In the genomic region with DNA sequence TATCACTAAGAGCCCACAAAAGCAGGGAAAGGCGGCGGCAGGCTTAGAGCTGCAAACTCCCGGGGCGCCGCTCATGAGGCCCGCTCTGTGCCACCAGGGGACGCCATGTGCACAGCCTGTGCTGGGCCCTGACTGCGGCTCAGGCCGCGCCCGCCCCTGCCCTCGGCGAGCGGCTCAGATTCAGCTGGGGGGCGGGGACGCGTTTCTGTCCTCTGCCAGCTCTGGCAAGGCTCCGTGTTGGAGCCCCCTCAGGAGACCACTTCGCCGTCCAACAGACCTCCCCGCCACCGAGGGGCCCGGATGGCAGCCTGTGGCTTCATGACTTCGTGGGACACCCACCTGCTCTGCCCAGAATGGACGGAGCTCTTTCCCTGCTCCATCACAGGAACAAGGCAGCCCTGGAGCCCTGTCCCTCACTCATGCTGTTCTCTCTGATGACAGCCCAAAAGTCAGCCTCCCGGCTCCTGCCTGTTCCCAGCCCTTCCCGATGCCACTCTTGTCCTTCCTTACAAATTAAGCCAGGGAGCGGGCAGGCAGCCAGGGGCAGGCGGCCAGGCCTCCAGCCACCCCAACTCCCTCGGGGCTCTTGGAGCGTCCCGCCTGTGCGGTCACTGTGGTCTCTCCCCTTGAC, we compare ENCODE assay signal across 8 cellular contexts.
DNase-seq lines count a peak whose midpoint lies in the region; ATAC-seq and TF ChIP-seq lines count a peak whose summit lies in the region.

No MANE protein-coding gene starts in this region.

- peak; percentile 76 for ATAC-seq in GM18520 (IDR thresholded peaks at IDR 0.05; ENCODE audit: unreplicated experiment)
- peak; percentile 89 for ATAC-seq in HG03095 (IDR thresholded peaks at IDR 0.05; ENCODE audit: unreplicated experiment)
- ATAC-seq in left lung = peak; percentile 100

- DNase-seq in AG04450 (ENCODE audit: low read depth, low spot score) (no peak), NCI-H226 (peak; percentile 57), choroid plexus epithelial cell (ENCODE audit: low read depth) (peak; percentile 74), left lung (peak; percentile 83 to 95)
- DNase-seq in activated CD4-positive, alpha-beta T cell treated with anti-CD3 and anti-CD28 coated beads for 4 hours = peak; percentile 79 to 82
- DNase-seq in stimulated activated CD4-positive, alpha-beta T cell treated with anti-CD3 and anti-CD28 coated beads, Interleukin-4, amount 100 ng/mL, for 1 hour = peak; percentile 87

- TF ChIP-seq CTCF in AG04450 (IDR thresholded peaks at IDR 0.05; ENCODE audit: low read depth, low read length) = peak; percentile 97
- TF ChIP-seq CTCF in choroid plexus epithelial cell (conservative IDR thresholded peaks at IDR 0.05; ENCODE audit: low read depth, low read length) = peak; percentile 89
- peak; percentile 82 to 91 for TF ChIP-seq CTCF in left lung (IDR thresholded peaks at IDR 0.05)

- H3K27ac ChIP-seq in AG04450 (ENCODE audit: low read depth, low read length) (no peak overlapping the region), left lung (no peak overlapping the region)

- peaks cover 0 to 8% of the 10 kb centered on the region in 2 donors for H3K4me1 ChIP-seq in left lung

- H3K36me3 ChIP-seq in left lung = no peaks in the 10 kb centered on the region

- POLR2A ChIA-PET in AG04450 (lab: Yijun Ruan, JAX) = interaction anchor here (0.5 to 1.4 kb wide), 3 partner anchors 19 to 183 kb away, joined by 3 to 17 read pairs (median 5); a partner anchor contains a TSS

- H3K9me3 ChIP-seq in AG04450 (ENCODE audit: control insufficient read depth, insufficient read depth, low read length) = no peaks in the 10 kb centered on the region; the same call in 1 of the 2 replicates
- no peaks in the 10 kb centered on the region for H3K9me3 ChIP-seq in left lung

- peaks cover 5% of the 10 kb centered on the region for H3K27me3 ChIP-seq in AG04450 (ENCODE audit: control insufficient read depth, insufficient read depth, low read length)
- H3K27me3 ChIP-seq in left lung = peaks cover 0 to 20% of the 10 kb centered on the region in 2 donors

- H3K4me3 ChIP-seq in AG04450 (ENCODE audit: low read depth, low read length) (peak overlapping the region; percentile 49), choroid plexus epithelial cell (ENCODE audit: low read depth, low read length) (peak overlapping the region; percentile 25), left lung (peak overlapping the region in 1 of 2 donors; percentile 7)

- intact Hi-C loops in left lung (cut with DNase I) = loop anchor here in 1 of 2 donors (2.0 kb wide), 1 partner anchor 184 kb away; a partner anchor contains a TSS

- CTCF ChIA-PET in AG04450 (lab: Charles Lee) = interaction anchor here (0.5 to 5.0 kb wide), 55 partner anchors 8 to 1696 kb away, joined by 3 to 77 read pairs (median 4); a partner anchor contains a TSS
